In the genomic region with DNA sequence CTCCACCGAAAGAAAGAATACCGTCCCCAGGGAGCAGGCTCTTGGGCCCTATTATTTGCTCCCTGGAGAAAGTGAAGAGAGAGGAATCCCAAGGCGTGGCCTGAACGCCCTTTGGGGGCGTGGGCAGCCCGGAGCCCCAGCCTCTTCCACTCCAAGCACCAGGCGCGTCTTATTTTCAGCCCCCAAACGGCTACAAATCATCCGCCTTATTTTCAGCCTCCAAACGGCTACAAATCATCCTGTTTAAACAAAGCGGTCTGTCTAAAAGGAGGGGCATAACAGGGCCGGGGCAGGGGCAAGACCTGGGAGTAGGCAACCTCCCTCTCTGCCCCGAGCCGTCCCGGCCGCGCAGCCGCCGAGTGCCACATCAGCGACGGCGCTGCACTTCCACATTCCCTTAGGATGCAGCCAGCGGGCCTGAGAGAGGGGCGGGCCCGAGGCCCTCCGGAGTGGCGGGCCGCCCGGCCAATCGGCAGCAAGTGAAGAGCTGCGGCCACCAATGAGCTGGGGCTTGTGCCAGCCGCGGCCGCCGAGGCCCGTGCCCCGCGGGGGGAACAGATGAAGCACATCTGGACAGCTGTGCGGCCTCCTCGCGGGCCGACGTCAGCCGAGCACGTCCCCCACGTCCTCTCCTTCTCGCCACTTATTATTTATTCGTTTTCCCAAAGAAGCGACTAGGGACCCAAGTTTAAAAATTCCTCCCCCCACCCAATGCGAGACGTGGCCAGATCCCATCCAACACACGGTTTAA, we compare ENCODE assay signal across 8 cellular contexts. TPM values are rescaled to one million over a fixed set of nuclear protein-coding genes. Genes with fewer than 3 reads are reported as not detected.
DNase-seq lines count a peak whose midpoint lies in the region; ATAC-seq and TF ChIP-seq lines count a peak whose summit lies in the region.

TMEM45A (plus strand) TSS at position 561 of the 751 bp plus-strand sequence. CDS start 62,593 bp downstream, outside the sequence.

- H3K27me3 Mint-ChIP-seq in activated CD4-positive, alpha-beta T cell treated with anti-CD3 and anti-CD28 coated beads for 36 hours, result peaks cover 14% of the 10 kb centered on the region

- intact Hi-C loops in activated CD4-positive, alpha-beta T cell treated with anti-CD3 and anti-CD28 coated beads for 36 hours (cut with DNase I, micrococcal nuclease), result loop anchor here in 1 of 2 experiments (1.0 to 10.0 kb wide), 6 partner anchors 91 to 677 kb away; partner anchors contain the start of genes CMSS1, LNP1, NIT2 and TBC1D23
- intact Hi-C loops in colonic mucosa (cut with DNase I), result no loop called here

- ATAC-seq in GM19025 (IDR thresholded peaks at IDR 0.05; ENCODE audit: low read depth, unreplicated experiment) (peak; percentile 99), HG03196 (IDR thresholded peaks at IDR 0.05; ENCODE audit: unreplicated experiment) (peak; percentile 96)
- ATAC-seq in activated CD4-positive, alpha-beta T cell treated with anti-CD3 and anti-CD28 coated beads for 36 hours, result peak; percentile 100

- DNase-seq in AG08396 (ENCODE audit: low spot score) (peak; percentile 99), NCI-H345 (lab: John Stamatoyannopoulos, UW) (peak; percentile 89), colonic mucosa (peak; percentile 95)
- peak; percentile 91 for DNase-seq in activated CD4-positive, alpha-beta T cell treated with anti-CD3 and anti-CD28 coated beads for 36 hours
- peak; percentile 4 to 67 for DNase-seq in stimulated activated CD4-positive, alpha-beta T cell treated with anti-CD3 and anti-CD28 coated beads, Interleukin-1b, Interleukin-23, amount 100 ng/mL, for 1 hour (ENCODE audit: low read depth in 2 of 2)

- H3K27me3 ChIP-seq in colonic mucosa, result no peaks in the 10 kb centered on the region
- no peaks in the 10 kb centered on the region for H3K27me3 ChIP-seq in layer of hippocampus (ENCODE audit: control insufficient read depth, insufficient read depth, low read length)

- peak within 1 kb of the TSS; percentile 77 for H3K27ac Mint-ChIP-seq in activated CD4-positive, alpha-beta T cell treated with anti-CD3 and anti-CD28 coated beads for 36 hours

- no peaks in the 10 kb centered on the region for H3K36me3 Mint-ChIP-seq in activated CD4-positive, alpha-beta T cell treated with anti-CD3 and anti-CD28 coated beads for 36 hours (ENCODE audit: low read depth)

- POLR2A ChIA-PET in activated CD4-positive, alpha-beta T cell treated with anti-CD3 and anti-CD28 coated beads for 36 hours (lab: Charles Lee), result interaction anchor here (0.5 to 0.6 kb wide), 2 partner anchors 162 to 1662 kb away, joined by 3 to 4 read pairs; no protein-coding TSS in a partner anchor

- peak within 1 kb of the TSS; percentile 73 for H3K27ac ChIP-seq in colonic mucosa
- H3K27ac ChIP-seq in layer of hippocampus (ENCODE audit: low read depth, low read length), result peak within 1 kb of the TSS; percentile 46

- H3K9ac ChIP-seq in colonic mucosa (ENCODE audit: low read depth in 2 of 2, low read length in 2 of 2), result peak within 1 kb of the TSS; percentile 46 to 47

- no peaks in the 10 kb centered on the region for H3K4me1 ChIP-seq in colonic mucosa

- H3K36me3 ChIP-seq in colonic mucosa, result no peaks in the 10 kb centered on the region

- TF ChIP-seq CTCF in colonic mucosa (IDR thresholded peaks at IDR 0.05), result no peak

- peaks cover 6% of the 10 kb centered on the region for H3K4me1 Mint-ChIP-seq in activated CD4-positive, alpha-beta T cell treated with anti-CD3 and anti-CD28 coated beads for 36 hours

- H3K9me3 Mint-ChIP-seq in activated CD4-positive, alpha-beta T cell treated with anti-CD3 and anti-CD28 coated beads for 36 hours (ENCODE audit: low read depth), result no peaks in the 10 kb centered on the region

- no peaks in the 10 kb centered on the region for H3K9me3 ChIP-seq in colonic mucosa

- CTCF ChIA-PET in activated CD4-positive, alpha-beta T cell treated with anti-CD3 and anti-CD28 coated beads for 36 hours (lab: Charles Lee), result interaction anchor here (0.6 to 1.0 kb wide), 4 partner anchors 30 to 1619 kb away, joined by 3 to 4 read pairs (median 4); no protein-coding TSS in a partner anchor

- H3K4me3 ChIP-seq in colonic mucosa, result peak within 1 kb of the TSS; percentile 53

- peak within 1 kb of the TSS; percentile 82 for H3K4me3 Mint-ChIP-seq in activated CD4-positive, alpha-beta T cell treated with anti-CD3 and anti-CD28 coated beads for 36 hours

RNA-seq across cellular contexts. Expression of gene TMEM45A, which starts in this region (rescaled TPM):
- total RNA-seq in activated CD4-positive, alpha-beta T cell treated with anti-CD3 and anti-CD28 coated beads for 36 hours, result 1 to 10 TPM; 2.2 to 3.1 TPM
- total RNA-seq in colonic mucosa, result 1 to 10 TPM; 2.9 to 4.0 TPM

Comparison
In these comparisons a context has a peak if more than half of its experiments do, and no peak if none do; other contexts are left out.
1. Peak in every context shown above with its lines: DNase-seq, ATAC-seq, H3K4me3 ChIP-seq and H3K27ac ChIP-seq.
2. DNase-seq: peak in every context shown above with its lines; median percentile 99 in AG08396; 95 in colonic mucosa; 91 in activated CD4-positive, alpha-beta T cell treated with anti-CD3 and anti-CD28 coated beads for 36 hours; 89 in NCI-H345; 36 in stimulated activated CD4-positive, alpha-beta T cell treated with anti-CD3 and anti-CD28 coated beads, Interleukin-1b, Interleukin-23, amount 100 ng/mL, for 1 hour.